ENCODE assay signal across 18 cellular contexts in genomic region chr2:138455275-138455674, GRCh38. TPM values are rescaled to one million over a fixed set of nuclear protein-coding genes. Genes with fewer than 3 reads are reported as not detected.
DNase-seq lines count a peak whose midpoint lies in the region; ATAC-seq, FAIRE-seq and TF ChIP-seq lines count a peak whose summit lies in the region.
"Had no signal": no experiment of that assay in that cellular context is flagged by ENCODE, and none has a peak within 500 bp of the region (broad histone marks: within the 10 kb centered on the region; RNA-seq: fewer than 3 reads in every experiment).

No MANE protein-coding gene starts in this region.

- no peaks in the 10 kb centered on the region for H3K9me3 ChIP-seq in BE2C
- no peaks in the 10 kb centered on the region for H3K9me3 ChIP-seq in keratinocyte (ENCODE audit: control insufficient read depth, low read depth, low read length)
- no peaks in the 10 kb centered on the region for H3K9me3 ChIP-seq in CD8-positive, alpha-beta T cell (ENCODE audit: low read length)

- H3K27me3 ChIP-seq in BE2C (no peaks in the 10 kb centered on the region), keratinocyte (ENCODE audit: control insufficient read depth, extremely low read depth, insufficient read depth, low read length) (no peaks in the 10 kb centered on the region)
- no peaks in the 10 kb centered on the region for H3K27me3 ChIP-seq in CD8-positive, alpha-beta T cell (ENCODE audit: insufficient read depth, low read length)

- POLR2A ChIA-PET in CD8-positive, alpha-beta T cell (lab: Charles Lee) = interaction anchor here (0.6 kb wide), 1 partner anchor 371 kb away, joined by 3 read pairs; no protein-coding TSS in a partner anchor

- H3K27ac ChIP-seq in keratinocyte (ENCODE audit: control insufficient read depth, insufficient read depth, low read length) = peak overlapping the region; percentile 91
- no peak overlapping the region for H3K27ac ChIP-seq in CD8-positive, alpha-beta T cell (ENCODE audit: low read depth, low read length)
- H3K27ac ChIP-seq: C4-2B, KMS-11 had no signal

- H3K4me2 ChIP-seq in keratinocyte (ENCODE audit: control insufficient read depth, extremely low read depth, insufficient read depth, low read depth, low read length) = peak overlapping the region; percentile 42
- H3K4me2 ChIP-seq: GM23338, KMS-11 had no signal

- H3K9ac ChIP-seq in keratinocyte (ENCODE audit: control insufficient read depth, extremely low read depth, insufficient read depth, low read length) = peak overlapping the region; percentile 2
- H3K9ac ChIP-seq: KMS-11 had no signal

- intact Hi-C loops in CD8-positive, alpha-beta T cell (cut with DNase I, micrococcal nuclease) = no loop called here

- H2AFZ ChIP-seq in keratinocyte (ENCODE audit: control insufficient read depth, low read length) = peak overlapping the region; percentile 68
- H2AFZ ChIP-seq: GM23338 had no signal

- H3K9me3 Mint-ChIP-seq in mesothelial cell of epicardium = peaks cover 34% of the 10 kb centered on the region
- peaks cover 21% of the 10 kb centered on the region for H3K9me3 Mint-ChIP-seq in CD8-positive, alpha-beta T cell
- H3K9me3 Mint-ChIP-seq: GM23338 had no signal

- FAIRE-seq in keratinocyte (lab: Jason Lieb, UNC) = peak; percentile 17

- no peak overlapping the region for H3K4me3 Mint-ChIP-seq in mesothelial cell of epicardium
- H3K4me3 Mint-ChIP-seq in CD8-positive, alpha-beta T cell = no peak overlapping the region
- H3K4me3 Mint-ChIP-seq: B cell; CD4-positive, alpha-beta memory T cell; GM23338; IgD-negative memory B cell had no signal

- CTCF ChIA-PET in CD8-positive, alpha-beta T cell (lab: Charles Lee) = no interaction called here

- H3K79me2 ChIP-seq in keratinocyte (ENCODE audit: control insufficient read depth, insufficient read depth, low read length) = no peaks in the 10 kb centered on the region

- dilution Hi-C loops in keratinocyte (cut with MboI; ENCODE audit: extremely low pct_ligation_motif_present, low sequenced_read_pairs) = no loop called here

- no peak for ATAC-seq in CD8-positive, alpha-beta T cell
- ATAC-seq in GM19455 (IDR thresholded peaks at IDR 0.05; ENCODE audit: unreplicated experiment) = no peak
- ATAC-seq: GM23338 had no signal

- H3K36me3 ChIP-seq in BE2C (no peaks in the 10 kb centered on the region), keratinocyte (ENCODE audit: control insufficient read depth in 2 of 2, extremely low read depth in 1 of 2, insufficient read depth in 2 of 2, low read length in 2 of 2) (no peaks in the 10 kb centered on the region)
- no peaks in the 10 kb centered on the region for H3K36me3 ChIP-seq in CD8-positive, alpha-beta T cell (ENCODE audit: insufficient read depth, low read length)

- H3K27ac Mint-ChIP-seq in mesothelial cell of epicardium = peak overlapping the region; percentile 54
- no peak overlapping the region for H3K27ac Mint-ChIP-seq in CD8-positive, alpha-beta T cell
- H3K27ac Mint-ChIP-seq: B cell; CD4-positive, alpha-beta memory T cell; GM23338; IgD-negative memory B cell had no signal

- DNase-seq in BE2C (no peak), SK-N-DZ (ENCODE audit: low spot score) (peak; percentile 35), keratinocyte (ENCODE audit: low read depth, low spot score) (no peak), mesothelial cell of epicardium (ENCODE audit: low spot score in 2 of 2, unreplicated experiment in 2 of 2) (no peak), kidney tubule cell (ENCODE audit: low spot score) (no peak)
- no peak for DNase-seq in CD8-positive, alpha-beta T cell
- DNase-seq: ACHN; CD4-positive, alpha-beta memory T cell; COR-L47; DND-41; GDM1; H7 had no signal

- peaks cover 15% of the 10 kb centered on the region for H3K36me3 Mint-ChIP-seq in mesothelial cell of epicardium
- H3K36me3 Mint-ChIP-seq in CD8-positive, alpha-beta T cell = peaks cover 2% of the 10 kb centered on the region

- peaks cover 10% of the 10 kb centered on the region for H3K4me1 Mint-ChIP-seq in mesothelial cell of epicardium
- no peaks in the 10 kb centered on the region for H3K4me1 Mint-ChIP-seq in CD8-positive, alpha-beta T cell (ENCODE audit: low read depth)
- H3K4me1 Mint-ChIP-seq: B cell; CD4-positive, alpha-beta memory T cell; GM23338 had no signal

- TF ChIP-seq CTCF in BE2C (IDR thresholded peaks at IDR 0.05; ENCODE audit: low read depth, low read length) (no peak), keratinocyte (optimal IDR thresholded peaks at IDR 0.05 in 1 of 3, IDR thresholded peaks at IDR 0.05 in 1 of 3, conservative IDR thresholded peaks at IDR 0.05 in 1 of 3; ENCODE audit: extremely low read depth in 1 of 3, insufficient read depth in 2 of 3, low read length in 3 of 3) (no peak), mesothelial cell of epicardium (IDR thresholded peaks at IDR 0.05; ENCODE audit: unreplicated experiment) (no peak)
- TF ChIP-seq CTCF in CD8-positive, alpha-beta T cell (IDR thresholded peaks at IDR 0.05) = no peak

- H3K9me1 ChIP-seq in keratinocyte (ENCODE audit: control insufficient read depth, extremely low read depth, insufficient read depth, low read length) = no peaks in the 10 kb centered on the region

- no peaks in the 10 kb centered on the region for H3K27me3 Mint-ChIP-seq in mesothelial cell of epicardium (ENCODE audit: low read depth)
- peaks cover 4% of the 10 kb centered on the region for H3K27me3 Mint-ChIP-seq in CD8-positive, alpha-beta T cell (ENCODE audit: low read depth)
- H3K27me3 Mint-ChIP-seq: B cell, IgD-negative memory B cell had no signal

- H4K20me1 ChIP-seq in keratinocyte (ENCODE audit: control insufficient read depth, extremely low read depth, insufficient read depth, low read length) = no peaks in the 10 kb centered on the region

- H3K4me1 ChIP-seq in BE2C = no peaks in the 10 kb centered on the region
- peaks cover 28% of the 10 kb centered on the region for H3K4me1 ChIP-seq in keratinocyte (ENCODE audit: control insufficient read depth, extremely low read depth, insufficient read depth, low read length)
- no peaks in the 10 kb centered on the region for H3K4me1 ChIP-seq in CD8-positive, alpha-beta T cell (ENCODE audit: insufficient read depth, low read length)

- H3K4me3 ChIP-seq in BE2C (ENCODE audit: low read depth, low read length) = peak overlapping the region; percentile 14; the same call in 1 of the 2 replicates
- H3K4me3 ChIP-seq in keratinocyte (ENCODE audit: control insufficient read depth in 2 of 3, extremely low read depth in 1 of 3, insufficient read depth in 2 of 3, low read depth in 1 of 3, low read length in 3 of 3) = no peak overlapping the region
- H3K4me3 ChIP-seq in CD8-positive, alpha-beta T cell (ENCODE audit: low read depth, low read length) = no peak overlapping the region
- H3K4me3 ChIP-seq: GM23338 had no signal

RNA-seq across cellular contexts. Expression of gene SPOPL, which starts 46.3 kb away (rescaled TPM):
- polyA plus RNA-seq in BE2C (2012; ENCODE audit: insufficient read depth, insufficient read length, low read depth) = 4.8 TPM
- polyA plus RNA-seq in SK-N-DZ (2014; cell fraction: cytosol; rRNA removed) = 15.8 and 17.1 TPM in 2 replicates
- 9.6 and 19.9 TPM in 2 replicates for polyA plus RNA-seq in SK-N-DZ (2014; cell fraction: nucleus; rRNA removed)
- 9.1 to 16.5 TPM (median 11.4 TPM) in 3 replicates for polyA plus RNA-seq in keratinocyte
- 13.7 TPM for polyA plus RNA-seq in keratinocyte (2011; ENCODE audit: low read depth)
- 8.9 and 18.8 TPM in 2 replicates for polyA plus RNA-seq in keratinocyte (2011; cell fraction: cytosol; rRNA removed)
- 11.8 and 13.3 TPM in 2 replicates for polyA plus RNA-seq in keratinocyte (2011; cell fraction: nucleus; rRNA removed)
- polyA plus RNA-seq in keratinocyte (2012; ENCODE audit: low replicate concordance) = 9.8 and 9.9 TPM in 2 replicates
- polyA minus RNA-seq in keratinocyte = 3.8 to 20.0 TPM (median 8.4 TPM) in 3 replicates
- polyA minus RNA-seq in keratinocyte (2011; cell fraction: cytosol; rRNA and poly(A)+ RNA removed) = 20.3 TPM
- 11.9 and 24.4 TPM in 2 replicates for polyA minus RNA-seq in keratinocyte (2011; cell fraction: nucleus; rRNA and poly(A)+ RNA removed)
- 28.7 to 31.0 TPM (median 28.8 TPM) in 3 replicates for total RNA-seq in mesothelial cell of epicardium
- total RNA-seq in CD8-positive, alpha-beta T cell = 10 to 100 TPM; 14.2 to 15.7 TPM
